ENCODE assay signal across 1 cellular context in the genomic region with DNA sequence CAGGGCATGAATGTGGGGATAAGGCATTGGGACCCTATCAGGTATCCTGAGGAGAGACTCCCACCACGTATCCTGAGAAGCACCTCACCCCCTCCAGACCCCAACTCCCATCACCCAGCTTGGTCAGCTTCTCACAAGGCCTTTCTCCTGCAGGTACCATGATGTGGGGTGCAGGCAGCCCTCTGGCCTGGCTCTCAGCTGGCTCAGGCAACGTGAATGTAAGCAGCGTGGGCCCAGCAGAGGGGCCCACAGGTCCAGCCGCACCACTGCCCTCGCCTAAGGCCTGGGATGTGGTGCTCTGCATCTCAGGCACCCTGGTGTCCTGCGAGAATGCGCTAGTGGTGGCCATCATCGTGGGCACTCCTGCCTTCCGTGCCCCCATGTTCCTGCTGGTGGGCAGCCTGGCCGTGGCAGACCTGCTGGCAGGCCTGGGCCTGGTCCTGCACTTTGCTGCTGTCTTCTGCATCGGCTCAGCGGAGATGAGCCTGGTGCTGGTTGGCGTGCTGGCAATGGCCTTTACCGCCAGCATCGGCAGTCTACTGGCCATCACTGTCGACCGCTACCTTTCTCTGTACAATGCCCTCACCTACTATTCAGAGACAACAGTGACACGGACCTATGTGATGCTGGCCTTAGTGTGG.
TF ChIP-seq lines count a peak whose summit lies in the region.

No MANE protein-coding gene starts in this region.

TF ChIP-seq in IMR-90, 13 proteins besides CTCF, POLR2A, EP300 and RAD21:
- TF ChIP-seq MAFK (IDR thresholded peaks at IDR 0.05; ENCODE audit: low read depth, low read length) (no peak), CEBPB (IDR thresholded peaks at IDR 0.05; ENCODE audit: low read depth, low read length) (no peak), RFX5 (IDR thresholded peaks at IDR 0.05; ENCODE audit: low read depth, low read length) (no peak), RCOR1 (IDR thresholded peaks at IDR 0.05; ENCODE audit: insufficient replicate concordance, low read length) (no peak), NFE2L2 (IDR thresholded peaks at IDR 0.05; ENCODE audit: low read depth, low read length) (no peak), CHD1 (IDR thresholded peaks at IDR 0.05; ENCODE audit: low read depth, low read length) (no peak), MAZ (IDR thresholded peaks at IDR 0.05; ENCODE audit: borderline replicate concordance, low read depth, low read length) (no peak), BHLHE40 (IDR thresholded peaks at IDR 0.05; ENCODE audit: low read depth, low read length) (no peak), SMC3 (IDR thresholded peaks at IDR 0.05; ENCODE audit: low read depth, low read length) (no peak), FOS (IDR thresholded peaks at IDR 0.05; ENCODE audit: low read depth, low read length) (no peak)
- TF ChIP-seq, protein P1, sequence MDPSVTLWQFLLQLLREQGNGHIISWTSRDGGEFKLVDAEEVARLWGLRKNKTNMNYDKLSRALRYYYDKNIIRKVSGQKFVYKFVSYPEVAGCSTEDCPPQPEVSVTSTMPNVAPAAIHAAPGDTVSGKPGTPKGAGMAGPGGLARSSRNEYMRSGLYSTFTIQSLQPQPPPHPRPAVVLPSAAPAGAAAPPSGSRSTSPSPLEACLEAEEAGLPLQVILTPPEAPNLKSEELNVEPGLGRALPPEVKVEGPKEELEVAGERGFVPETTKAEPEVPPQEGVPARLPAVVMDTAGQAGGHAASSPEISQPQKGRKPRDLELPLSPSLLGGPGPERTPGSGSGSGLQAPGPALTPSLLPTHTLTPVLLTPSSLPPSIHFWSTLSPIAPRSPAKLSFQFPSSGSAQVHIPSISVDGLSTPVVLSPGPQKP (IDR thresholded peaks at IDR 0.05; ENCODE audit: borderline replicate concordance, low read depth, low read length): no peak
- TF ChIP-seq, protein P2, sequence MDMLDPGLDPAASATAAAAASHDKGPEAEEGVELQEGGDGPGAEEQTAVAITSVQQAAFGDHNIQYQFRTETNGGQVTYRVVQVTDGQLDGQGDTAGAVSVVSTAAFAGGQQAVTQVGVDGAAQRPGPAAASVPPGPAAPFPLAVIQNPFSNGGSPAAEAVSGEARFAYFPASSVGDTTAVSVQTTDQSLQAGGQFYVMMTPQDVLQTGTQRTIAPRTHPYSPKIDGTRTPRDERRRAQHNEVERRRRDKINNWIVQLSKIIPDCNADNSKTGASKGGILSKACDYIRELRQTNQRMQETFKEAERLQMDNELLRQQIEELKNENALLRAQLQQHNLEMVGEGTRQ (IDR thresholded peaks at IDR 0.05; ENCODE audit: low read depth, low read length): no peak
